In the genomic region with DNA sequence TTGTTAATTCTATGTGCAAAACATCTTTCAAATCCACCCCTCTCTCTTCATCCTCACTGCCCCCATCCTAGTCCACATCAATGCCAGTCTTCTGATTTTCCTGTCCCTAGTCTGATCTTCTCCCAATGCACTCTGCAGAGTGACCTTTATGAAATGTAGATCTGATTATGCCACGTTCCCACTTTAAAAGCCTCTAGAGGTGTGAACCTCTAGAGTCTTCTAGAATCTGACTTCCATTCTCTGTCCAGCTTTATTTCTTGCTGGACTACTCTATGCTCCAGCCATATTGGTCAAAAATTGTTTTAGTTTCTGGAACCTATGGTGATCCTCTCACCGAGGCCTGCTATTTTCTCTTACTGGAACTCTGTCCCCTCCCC, we compare ENCODE assay signal across 8 cellular contexts. TPM values are rescaled to one million over a fixed set of nuclear protein-coding genes. Genes with fewer than 3 reads are reported as not detected.
DNase-seq lines count a peak whose midpoint lies in the region; ATAC-seq, FAIRE-seq and TF ChIP-seq lines count a peak whose summit lies in the region.

No MANE protein-coding gene starts in this region.

- no peaks in the 10 kb centered on the region for H3K36me3 Mint-ChIP-seq in stimulated activated naive CD8-positive, alpha-beta T cell treated with anti-CD3 and anti-CD28 coated beads, Interleukin-15, Interleukin-2, amounts not matched to agents 100 ng/mL and 50 ng/mL, for 24 hours (ENCODE audit: low read depth)

- peak overlapping the region; percentile 60 for H3K4me3 ChIP-seq in bronchial epithelial cell (ENCODE audit: low read depth, low read length)
- peak overlapping the region; percentile 89 for H3K4me3 ChIP-seq in mucosa of stomach (ENCODE audit: low read length)

- H3K27me3 ChIP-seq in bronchial epithelial cell (ENCODE audit: control insufficient read depth, insufficient read depth, low read length) (no peaks in the 10 kb centered on the region), mucosa of stomach (ENCODE audit: control insufficient read depth, insufficient read depth, low read length) (no peaks in the 10 kb centered on the region)

- H3K27ac Mint-ChIP-seq in stimulated activated naive CD8-positive, alpha-beta T cell treated with anti-CD3 and anti-CD28 coated beads, Interleukin-15, Interleukin-2, amounts not matched to agents 100 ng/mL and 50 ng/mL, for 24 hours: peak overlapping the region; percentile 99

- H3K36me3 ChIP-seq in bronchial epithelial cell (ENCODE audit: control insufficient read depth, insufficient read depth, low read length) (no peaks in the 10 kb centered on the region), mucosa of stomach (ENCODE audit: control insufficient read depth, insufficient read depth, low read length) (no peaks in the 10 kb centered on the region)

- peak overlapping the region; percentile 100 for H3K4me3 Mint-ChIP-seq in stimulated activated naive CD8-positive, alpha-beta T cell treated with anti-CD3 and anti-CD28 coated beads, Interleukin-15, Interleukin-2, amounts not matched to agents 100 ng/mL and 50 ng/mL, for 24 hours

- no peak for DNase-seq in stimulated activated naive CD8-positive, alpha-beta T cell treated with anti-CD3 and anti-CD28 coated beads, Interleukin-15, Interleukin-2, amounts not matched to agents 100 U/mL and 50 U/mL, for 24 hours
- DNase-seq in bronchial epithelial cell (ENCODE audit: low read depth): no peak
- DNase-seq in left lobe of liver (ENCODE audit: low spot score): no peak
- DNase-seq in stimulated activated CD4-positive, alpha-beta T cell treated with anti-CD3 and anti-CD28 coated beads, Interleukin-2, amount 100 ng/mL, for 24 hours: no peak
- no peak for DNase-seq in NCI-H748 (lab: John Stamatoyannopoulos, UW; ENCODE audit: unreplicated experiment)
- no peak for DNase-seq in NCI-H510A (lab: John Stamatoyannopoulos, UW)

- no peaks in the 10 kb centered on the region for H3K9me3 Mint-ChIP-seq in stimulated activated naive CD8-positive, alpha-beta T cell treated with anti-CD3 and anti-CD28 coated beads, Interleukin-15, Interleukin-2, amounts not matched to agents 100 ng/mL and 50 ng/mL, for 24 hours

- ATAC-seq in stimulated activated naive CD8-positive, alpha-beta T cell treated with anti-CD3 and anti-CD28 coated beads, Interleukin-15, Interleukin-2, amounts not matched to agents 100 U/mL and 50 U/mL, for 24 hours: no peak
- no peak for ATAC-seq in left lobe of liver

- peaks cover 11% of the 10 kb centered on the region for H3K4me1 ChIP-seq in mucosa of stomach (ENCODE audit: control insufficient read depth, insufficient read depth, low read length)

- H3K9me3 ChIP-seq in mucosa of stomach (ENCODE audit: control insufficient read depth, low read length): no peaks in the 10 kb centered on the region

- FAIRE-seq in bronchial epithelial cell (lab: Jason Lieb, UNC): no peak

- peaks cover 11% of the 10 kb centered on the region for H3K4me1 Mint-ChIP-seq in stimulated activated naive CD8-positive, alpha-beta T cell treated with anti-CD3 and anti-CD28 coated beads, Interleukin-15, Interleukin-2, amounts not matched to agents 100 ng/mL and 50 ng/mL, for 24 hours (ENCODE audit: low read depth)

- no peaks in the 10 kb centered on the region for H3K27me3 Mint-ChIP-seq in stimulated activated naive CD8-positive, alpha-beta T cell treated with anti-CD3 and anti-CD28 coated beads, Interleukin-15, Interleukin-2, amounts not matched to agents 100 ng/mL and 50 ng/mL, for 24 hours

- TF ChIP-seq CTCF in bronchial epithelial cell (IDR thresholded peaks at IDR 0.05; ENCODE audit: insufficient read depth, low read length, severe bottlenecking): no peak

- peak overlapping the region; percentile 86 for H3K9ac ChIP-seq in mucosa of stomach (ENCODE audit: low read length)

RNA-seq across cellular contexts. Expression of a gene that starts 32.5 kb away (rescaled TPM):
- total RNA-seq in bronchial epithelial cell (not detected in 2 replicates), left lobe of liver (0.81 TPM)
